21 cellular contexts compared by ENCODE assay signal in genomic region chr12:38151991-38152700, GRCh38.
"Had no signal": no experiment of that assay in that cellular context is flagged by ENCODE, and none has a peak within 500 bp of the region (broad histone marks: within the 10 kb centered on the region; RNA-seq: fewer than 3 reads in every experiment).

No MANE protein-coding gene starts in this region.

- H3K27me3 ChIP-seq: SJSA1 had no signal

- H3K4me1 ChIP-seq: SJSA1 had no signal

- H3K9me3 ChIP-seq: SK-N-SH had no signal

- H3K36me3 ChIP-seq: SJSA1 had no signal

- H3K27ac ChIP-seq: SJSA1 had no signal

- H3K4me3 ChIP-seq: SJSA1 had no signal

- DNase-seq: IMR-90, Karpas-422, KG1, MM.1S, NCI-H1092 treated with DMSO at 0.1 percent for 48 hours, NCI-H1436, NCI-H187, NCI-H2029, NCI-H2081 treated with DMSO at 0.1 percent for 48 hours, NCI-H2171, NCI-H226, NCI-H446, NCI-H510A, NCI-H524 treated with DMSO at 0.1 percent for 48 hours, NCI-H69, NCI-H774, Right ventricle myocardium superior, RPMI8226, SIG-M5, SK-N-SH had no signal
